Comparison of ENCODE assay signal across 27 cellular contexts in the genomic region with DNA sequence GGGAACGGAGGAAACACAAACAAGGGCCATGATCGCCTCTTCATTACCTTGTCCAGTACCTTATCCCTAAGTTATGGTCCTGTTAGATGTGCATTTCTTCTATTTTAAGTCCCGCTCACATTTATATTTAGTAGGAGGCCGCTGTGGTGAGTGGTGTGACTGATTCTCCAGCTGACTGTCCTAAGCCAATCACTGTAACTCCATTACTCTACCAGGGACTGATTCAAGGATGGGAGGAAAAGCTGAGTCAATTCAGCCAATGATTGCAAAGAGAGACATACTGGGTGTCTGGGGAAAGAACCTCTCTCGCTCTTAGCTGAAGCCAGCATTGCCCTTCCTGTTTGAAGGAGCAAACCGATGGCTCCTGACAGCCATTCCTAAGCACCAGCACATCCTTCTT. TPM values are rescaled to one million over a fixed set of nuclear protein-coding genes. Genes with fewer than 3 reads are reported as not detected.
DNase-seq lines count a peak whose midpoint lies in the region; ATAC-seq, FAIRE-seq and TF ChIP-seq lines count a peak whose summit lies in the region.
"Had no signal": no experiment of that assay in that cellular context is flagged by ENCODE, and none has a peak within 500 bp of the region (broad histone marks: within the 10 kb centered on the region; RNA-seq: fewer than 3 reads in every experiment).

No MANE protein-coding gene starts in this region.

- H3K4me1 ChIP-seq in A549 (peaks cover 50% of the 10 kb centered on the region), left ventricle myocardium inferior (peaks cover 61% of the 10 kb centered on the region)
- H3K4me1 ChIP-seq: HAP-1 had no signal

- no peaks in the 10 kb centered on the region for H3K36me3 ChIP-seq in left ventricle myocardium inferior
- H3K36me3 ChIP-seq: BLaER1 treated with 17β-estradiol and CSF1 and Interleukin-3, amounts not matched to agents 10 nM and 100 nM; HAP-1; neutrophil; Peyer's patch; spleen had no signal

- 0 out of 3 replicates have a peak overlapping the region, but pooled peaks have one; percentile 81 for H3K4me2 ChIP-seq in A549
- H3K4me2 ChIP-seq: BLaER1 treated with 17β-estradiol and CSF1 and Interleukin-3, amounts not matched to agents 10 nM and 100 nM had no signal

- H3K4me1 Mint-ChIP-seq in nephron, result peaks cover 43% of the 10 kb centered on the region

- DNase-seq in A549 (ENCODE audit: low read depth in 1 of 2, low spot score in 1 of 2) (no peak), left ventricle myocardium inferior (no peak), amniotic stem cell (lab: John Stamatoyannopoulos, UW) (no peak), NCI-H128 (lab: John Stamatoyannopoulos, UW; ENCODE audit: unreplicated experiment) (no peak), NCI-H82 treated with DMSO at 0.1 percent for 48 hours (lab: John Stamatoyannopoulos, UW; ENCODE audit: unreplicated experiment) (no peak), NCI-H524 (lab: John Stamatoyannopoulos, UW) (no peak)
- DNase-seq: activated CD4-positive, alpha-beta T cell treated with anti-CD3 and anti-CD28 coated beads, Interleukin-2, amount 10 ng/mL, durations not matched to agents 7 days and 5 days; activated naive CD4-positive, alpha-beta T cell treated with anti-CD3 and anti-CD28 coated beads, Interleukin-2, amount 10 ng/mL, durations not matched to agents 7 days and 5 days; activated T-cell treated with anti-CD3 and anti-CD28 coated beads, Interleukin-2, amount 50 U/mL, for 72 hours; anterior cingulate cortex; caudate nucleus; EL; Karpas-422; NCI-H2171; spleen; stimulated activated CD4-positive, alpha-beta T cell treated with anti-CD3 and anti-CD28 coated beads, Interleukin-2, amount 100 ng/mL, for 48 hours; stimulated activated naive B cell treated with anti-CD40 and anti-IgM and Interleukin-4, amounts not matched to agents 10 μg/mL and 1 μg/mL and 100 μg/mL, for 72 hours; testis had no signal

- POLR2A ChIA-PET in A549 (lab: Yijun Ruan, JAX), result no interaction called here

- TF ChIP-seq RAD21 in A549 (conservative IDR thresholded peaks at IDR 0.05 in 1 of 2, IDR thresholded peaks at IDR 0.05 in 1 of 2), result no peak

- no peaks in the 10 kb centered on the region for H3K9me3 Mint-ChIP-seq in nephron
- H3K9me3 Mint-ChIP-seq: activated CD4-positive, alpha-beta T cell treated with anti-CD3 and anti-CD28 coated beads, Interleukin-2, amount 10 ng/mL, durations not matched to agents 7 days and 5 days; activated naive CD4-positive, alpha-beta T cell treated with anti-CD3 and anti-CD28 coated beads, Interleukin-2, amount 10 ng/mL, durations not matched to agents 7 days and 5 days; activated T-cell treated with anti-CD3 and anti-CD28 coated beads, Interleukin-2, amount 50 U/mL, for 72 hours; stimulated activated naive B cell treated with anti-CD40 and anti-IgM and Interleukin-4, amounts not matched to agents 10 μg/mL and 1 μg/mL and 100 μg/mL, for 72 hours had no signal

- WGBS in A549 (ENCODE audit: missing lambda C conversion rate), result 84% methylated on average over 6 of the region's 6 CpGs

- no peak for TF ChIP-seq EP300 in A549 (IDR thresholded peaks at IDR 0.05)

- TF ChIP-seq POLR2A in A549 (IDR thresholded peaks at IDR 0.05; ENCODE audit: low read length), result no peak

- TF ChIP-seq CTCF in A549 (IDR thresholded peaks at IDR 0.05) (no peak), VCaP (conservative IDR thresholded peaks at IDR 0.05) (no peak), left ventricle myocardium inferior (IDR thresholded peaks at IDR 0.05; ENCODE audit: borderline replicate concordance) (no peak), nephron (IDR thresholded peaks at IDR 0.05; ENCODE audit: unreplicated experiment in 3 of 3) (no peak)

- H3K9me3 ChIP-seq in A549 (no peaks in the 10 kb centered on the region), left ventricle myocardium inferior (replicated peaks) (no peaks in the 10 kb centered on the region)
- H3K9me3 ChIP-seq: BLaER1 treated with 17β-estradiol and CSF1 and Interleukin-3, amounts not matched to agents 10 nM and 100 nM; HAP-1; neutrophil; Peyer's patch; spleen; testis; vagina had no signal

- H3K27me3 ChIP-seq in left ventricle myocardium inferior (ENCODE audit: low read depth), result no peaks in the 10 kb centered on the region
- H3K27me3 ChIP-seq: BLaER1 treated with 17β-estradiol and CSF1 and Interleukin-3, amounts not matched to agents 10 nM and 100 nM; neutrophil; Peyer's patch; spleen; testis; vagina had no signal

- H3K27ac Mint-ChIP-seq in nephron, result peak overlapping the region; percentile 19 to 64 (median 53)
- H3K27ac Mint-ChIP-seq: activated CD4-positive, alpha-beta T cell treated with anti-CD3 and anti-CD28 coated beads, Interleukin-2, amount 10 ng/mL, durations not matched to agents 7 days and 5 days; activated naive CD4-positive, alpha-beta T cell treated with anti-CD3 and anti-CD28 coated beads, Interleukin-2, amount 10 ng/mL, durations not matched to agents 7 days and 5 days; activated T-cell treated with anti-CD3 and anti-CD28 coated beads, Interleukin-2, amount 50 U/mL, for 72 hours; stimulated activated naive B cell treated with anti-CD40 and anti-IgM and Interleukin-4, amounts not matched to agents 10 μg/mL and 1 μg/mL and 100 μg/mL, for 72 hours had no signal

- no peaks in the 10 kb centered on the region for H3K27me3 Mint-ChIP-seq in nephron (ENCODE audit: low read depth)
- H3K27me3 Mint-ChIP-seq: activated CD4-positive, alpha-beta T cell treated with anti-CD3 and anti-CD28 coated beads, Interleukin-2, amount 10 ng/mL, durations not matched to agents 7 days and 5 days; activated naive CD4-positive, alpha-beta T cell treated with anti-CD3 and anti-CD28 coated beads, Interleukin-2, amount 10 ng/mL, durations not matched to agents 7 days and 5 days had no signal

- no peaks in the 10 kb centered on the region for H3K36me3 Mint-ChIP-seq in nephron (ENCODE audit: low read depth)
- H3K36me3 Mint-ChIP-seq: activated naive CD4-positive, alpha-beta T cell treated with anti-CD3 and anti-CD28 coated beads, Interleukin-2, amount 10 ng/mL, durations not matched to agents 7 days and 5 days; stimulated activated naive B cell treated with anti-CD40 and anti-IgM and Interleukin-4, amounts not matched to agents 10 μg/mL and 1 μg/mL and 100 μg/mL, for 72 hours had no signal

- no peak for FAIRE-seq in A549 (lab: Jason Lieb, UNC)
- FAIRE-seq: D721Med, endothelial cell of umbilical vein had no signal

- no peak overlapping the region for H3K4me3 Mint-ChIP-seq in nephron
- H3K4me3 Mint-ChIP-seq: activated CD4-positive, alpha-beta T cell treated with anti-CD3 and anti-CD28 coated beads, Interleukin-2, amount 10 ng/mL, durations not matched to agents 7 days and 5 days; activated naive CD4-positive, alpha-beta T cell treated with anti-CD3 and anti-CD28 coated beads, Interleukin-2, amount 10 ng/mL, durations not matched to agents 7 days and 5 days; activated T-cell treated with anti-CD3 and anti-CD28 coated beads, Interleukin-2, amount 50 U/mL, for 72 hours; stimulated activated naive B cell treated with anti-CD40 and anti-IgM and Interleukin-4, amounts not matched to agents 10 μg/mL and 1 μg/mL and 100 μg/mL, for 72 hours had no signal

- H3K4me3 ChIP-seq in A549 (no peak overlapping the region), left ventricle myocardium inferior (peak overlapping the region; percentile 38)
- H3K4me3 ChIP-seq: BLaER1 treated with 17β-estradiol and CSF1 and Interleukin-3, amounts not matched to agents 10 nM and 100 nM; HAP-1; Peyer's patch; spleen; testis; vagina had no signal

- ATAC-seq in A549, result no peak
- ATAC-seq: stimulated activated naive B cell treated with anti-CD40 and anti-IgM and Interleukin-4, amounts not matched to agents 10 μg/mL and 1 μg/mL and 100 μg/mL, for 72 hours had no signal

- intact Hi-C loops in left ventricle myocardium inferior (cut with micrococcal nuclease), result no loop called here

- peak overlapping the region in 1 of 2 experiments; percentile 61; a peak in 2 of 6 replicates for H3K27ac ChIP-seq in A549
- H3K27ac ChIP-seq in VCaP, result peak overlapping the region; percentile 78; the same call in 1 of the 2 replicates
- peak overlapping the region; percentile 89 for H3K27ac ChIP-seq in left ventricle myocardium inferior (replicated peaks)
- H3K27ac ChIP-seq: BLaER1 treated with 17β-estradiol and CSF1 and Interleukin-3, amounts not matched to agents 10 nM and 100 nM; neutrophil; testis; vagina had no signal

- CTCF ChIA-PET in A549 (lab: Yijun Ruan, JAX), result interaction anchor here (0.7 to 0.8 kb wide), 2 partner anchors 10 to 279 kb away, joined by 3 read pairs; no protein-coding TSS in a partner anchor

TF ChIP-seq in A549, 52 proteins besides CTCF, POLR2A, EP300 and RAD21 (continues in another document):
- TF ChIP-seq HEYL (CRISPR knock-in tag; IDR thresholded peaks at IDR 0.05), result no peak
- no peak for TF ChIP-seq BHLHE40 (IDR thresholded peaks at IDR 0.05; ENCODE audit: low read depth, low read length)
- TF ChIP-seq FOXS1 (CRISPR knock-in tag; IDR thresholded peaks at IDR 0.05), result no peak
- TF ChIP-seq GATA3 (IDR thresholded peaks at IDR 0.05; ENCODE audit: borderline replicate concordance), result no peak
- no peak for TF ChIP-seq RCOR1 (IDR thresholded peaks at IDR 0.05; ENCODE audit: low read depth, low read length)
- TF ChIP-seq MAZ (IDR thresholded peaks at IDR 0.05; ENCODE audit: borderline replicate concordance, low read depth, low read length), result no peak
- TF ChIP-seq, protein P1, sequence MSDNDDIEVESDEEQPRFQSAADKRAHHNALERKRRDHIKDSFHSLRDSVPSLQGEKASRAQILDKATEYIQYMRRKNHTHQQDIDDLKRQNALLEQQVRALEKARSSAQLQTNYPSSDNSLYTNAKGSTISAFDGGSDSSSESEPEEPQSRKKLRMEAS (IDR thresholded peaks at IDR 0.05), result no peak
- TF ChIP-seq, protein P2, sequence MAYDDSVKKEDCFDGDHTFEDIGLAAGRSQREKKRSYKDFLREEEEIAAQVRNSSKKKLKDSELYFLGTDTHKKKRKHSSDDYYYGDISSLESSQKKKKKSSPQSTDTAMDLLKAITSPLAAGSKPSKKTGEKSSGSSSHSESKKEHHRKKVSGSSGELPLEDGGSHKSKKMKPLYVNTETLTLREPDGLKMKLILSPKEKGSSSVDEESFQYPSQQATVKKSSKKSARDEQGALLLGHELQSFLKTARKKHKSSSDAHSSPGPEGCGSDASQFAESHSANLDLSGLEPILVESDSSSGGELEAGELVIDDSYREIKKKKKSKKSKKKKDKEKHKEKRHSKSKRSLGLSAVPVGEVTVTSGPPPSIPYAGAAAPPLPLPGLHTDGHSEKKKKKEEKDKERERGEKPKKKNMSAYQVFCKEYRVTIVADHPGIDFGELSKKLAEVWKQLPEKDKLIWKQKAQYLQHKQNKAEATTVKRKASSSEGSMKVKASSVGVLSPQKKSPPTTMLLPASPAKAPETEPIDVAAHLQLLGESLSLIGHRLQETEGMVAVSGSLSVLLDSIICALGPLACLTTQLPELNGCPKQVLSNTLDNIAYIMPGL (CRISPR knock-in tag; IDR thresholded peaks at IDR 0.05; ENCODE audit: borderline replicate concordance), result no peak

RNA-seq across cellular contexts. Expression of a gene that starts 59.7 kb away (rescaled TPM):
- polyA plus RNA-seq in A549 (2011; rRNA removed) (8.9 and 12.1 TPM in 2 replicates), A549 (2017; fragmentation: RNase III; extraction: RNeasy Plus Mini Kit Qiagen cat#74134 plus additional on column Dnase treatment) (5.0 to 5.8 TPM (median 5.5 TPM) in 3 replicates)
- 2.2 and 2.6 TPM in 2 replicates for polyA plus RNA-seq in A549 (2012; cell fraction: cytosol; rRNA removed)
- 3.6 and 3.9 TPM in 2 replicates for polyA plus RNA-seq in A549 (2012; cell fraction: nucleus; rRNA removed)
- 19.1 and 19.3 TPM in 2 replicates for polyA minus RNA-seq in A549 (2011; rRNA and poly(A)+ RNA removed)
- 24.6 TPM for total RNA-seq in left ventricle myocardium inferior
